Comparison of ENCODE assay signal across 18 cellular contexts in genomic region chr10:50620899-50621298, GRCh38. TPM values are rescaled to one million over a fixed set of nuclear protein-coding genes. Genes with fewer than 3 reads are reported as not detected.
DNase-seq lines count a peak whose midpoint lies in the region; ATAC-seq and TF ChIP-seq lines count a peak whose summit lies in the region.
"Had no signal": no experiment of that assay in that cellular context is flagged by ENCODE, and none has a peak within 500 bp of the region (broad histone marks: within the 10 kb centered on the region; RNA-seq: fewer than 3 reads in every experiment).

No MANE protein-coding gene starts in this region.

- H3K79me2 ChIP-seq in Loucy (ENCODE audit: insufficient read depth, low read length) (peaks cover 36% of the 10 kb centered on the region), parathyroid adenoma (peaks cover 33% of the 10 kb centered on the region)

- peak overlapping the region; percentile 49 for H3K4me3 Mint-ChIP-seq in CD8-positive, alpha-beta T cell
- no peak overlapping the region for H3K4me3 Mint-ChIP-seq in mesothelial cell of epicardium

- H3K36me3 Mint-ChIP-seq in CD8-positive, alpha-beta T cell, result peaks cover 17% of the 10 kb centered on the region
- no peaks in the 10 kb centered on the region for H3K36me3 Mint-ChIP-seq in mesothelial cell of epicardium

- H4K20me1 ChIP-seq in Loucy (ENCODE audit: insufficient read depth, low read length, poor library complexity, severe bottlenecking), result peaks cover 15% of the 10 kb centered on the region

- no peaks in the 10 kb centered on the region for H3K9me3 Mint-ChIP-seq in CD8-positive, alpha-beta T cell
- no peaks in the 10 kb centered on the region for H3K9me3 Mint-ChIP-seq in mesothelial cell of epicardium

- DNase-seq in CD8-positive, alpha-beta T cell, result no peak
- no peak for DNase-seq in effector memory CD4-positive, alpha-beta T cell
- DNase-seq in NCI-H1436 treated with DMSO at 0.1 percent for 48 hours (lab: John Stamatoyannopoulos, UW) (no peak), mesothelial cell of epicardium (ENCODE audit: low spot score in 2 of 2, unreplicated experiment in 2 of 2) (no peak)
- DNase-seq: activated CD4-positive, alpha-beta T cell treated with anti-CD3 and anti-CD28 coated beads, Interleukin-2, amount 50 U/mL, for 48 hours; activated naive CD4-positive, alpha-beta T cell; effector CD8-positive, alpha-beta T cell; foreskin fibroblast; midbrain; NCI-H1092; NK-92 treated with Interleukin-12 subunit alpha and Interleukin-12 subunit beta, amount 100 ng/mL, for 24 hours; SHP77 treated with DMSO at 0.1 percent for 48 hours had no signal

- POLR2A ChIA-PET in CD8-positive, alpha-beta T cell (lab: Charles Lee), result interaction anchor here (0.7 to 6.5 kb wide), 4 partner anchors 16 to 26 kb away, joined by 4 to 40 read pairs (median 4); no protein-coding TSS in a partner anchor

- TF ChIP-seq CTCF in CD8-positive, alpha-beta T cell (IDR thresholded peaks at IDR 0.05), result no peak
- TF ChIP-seq CTCF in Loucy (conservative IDR thresholded peaks at IDR 0.05; ENCODE audit: low read length), result no peak
- TF ChIP-seq CTCF in parathyroid adenoma (IDR thresholded peaks at IDR 0.05), result no peak
- TF ChIP-seq CTCF in mesothelial cell of epicardium (IDR thresholded peaks at IDR 0.05; ENCODE audit: unreplicated experiment), result no peak

- H3K9me2 ChIP-seq in Loucy (replicated peaks; ENCODE audit: low read depth, low read length), result no peaks in the 10 kb centered on the region

- H3K4me3 ChIP-seq in CD8-positive, alpha-beta T cell (ENCODE audit: low read depth, low read length), result no peak overlapping the region
- H3K4me3 ChIP-seq in Loucy (ENCODE audit: low read length, poor library complexity, severe bottlenecking) (peak overlapping the region; percentile 98), parathyroid adenoma (ENCODE audit: low read depth, low read length) (no peak overlapping the region)
- no peak overlapping the region for H3K4me3 ChIP-seq in effector memory CD4-positive, alpha-beta T cell (ENCODE audit: insufficient read depth, low read depth, low read length, poor library complexity, severe bottlenecking)

- H3K36me3 ChIP-seq in CD8-positive, alpha-beta T cell (ENCODE audit: insufficient read depth, low read length), result no peaks in the 10 kb centered on the region
- H3K36me3 ChIP-seq in Loucy (ENCODE audit: insufficient read depth, low read length), result no peaks in the 10 kb centered on the region
- no peaks in the 10 kb centered on the region for H3K36me3 ChIP-seq in effector memory CD4-positive, alpha-beta T cell (ENCODE audit: control insufficient read depth, insufficient read depth, low read length)
- no peaks in the 10 kb centered on the region for H3K36me3 ChIP-seq in parathyroid adenoma (ENCODE audit: control insufficient read depth, insufficient read depth, low read length)
- H3K36me3 ChIP-seq: thoracic aorta had no signal

- H2AFZ ChIP-seq in Loucy (ENCODE audit: low read length), result no peak overlapping the region
- H2AFZ ChIP-seq in parathyroid adenoma, result no peak overlapping the region

- intact Hi-C loops in CD8-positive, alpha-beta T cell (cut with DNase I, micrococcal nuclease), result loop anchor here (5.0 to 10.0 kb wide), 4 partner anchors 44 to 1086 kb away; partner anchors contain the start of gene ERCC6 (in 2 of the 2)

- H3K27ac ChIP-seq in CD8-positive, alpha-beta T cell (ENCODE audit: low read depth, low read length), result no peak overlapping the region
- peak overlapping the region; percentile 97 for H3K27ac ChIP-seq in effector memory CD4-positive, alpha-beta T cell (ENCODE audit: insufficient read depth, low read length, poor library complexity, severe bottlenecking)
- H3K27ac ChIP-seq in parathyroid adenoma, result no peak overlapping the region
- H3K27ac ChIP-seq: thoracic aorta had no signal

- H3K9ac ChIP-seq in Loucy (ENCODE audit: low read depth, low read length, poor library complexity, severe bottlenecking) (peak overlapping the region; percentile 87), parathyroid adenoma (no peak overlapping the region)

- H3K27me3 Mint-ChIP-seq in CD8-positive, alpha-beta T cell (ENCODE audit: low read depth), result no peaks in the 10 kb centered on the region
- H3K27me3 Mint-ChIP-seq in mesothelial cell of epicardium (ENCODE audit: low read depth), result no peaks in the 10 kb centered on the region
- H3K27me3 Mint-ChIP-seq: progenitor cell of endocrine pancreas had no signal

- CTCF ChIA-PET in CD8-positive, alpha-beta T cell (lab: Charles Lee), result interaction anchor here (1.2 to 3.1 kb wide), 5 partner anchors 8 to 253 kb away, joined by 3 to 18 read pairs (median 6); no protein-coding TSS in a partner anchor

- no peaks in the 10 kb centered on the region for H3K27me3 ChIP-seq in CD8-positive, alpha-beta T cell (ENCODE audit: insufficient read depth, low read length)
- H3K27me3 ChIP-seq in Loucy (ENCODE audit: insufficient read depth, low read length, poor library complexity, severe bottlenecking) (no peaks in the 10 kb centered on the region), parathyroid adenoma (ENCODE audit: control insufficient read depth, insufficient read depth, low read length) (no peaks in the 10 kb centered on the region)
- no peaks in the 10 kb centered on the region for H3K27me3 ChIP-seq in effector memory CD4-positive, alpha-beta T cell (replicated peaks; ENCODE audit: control insufficient read depth, insufficient read depth, low read length, poor library complexity, severe bottlenecking)

- H3K4me1 ChIP-seq in CD8-positive, alpha-beta T cell (ENCODE audit: insufficient read depth, low read length), result peaks cover 40% of the 10 kb centered on the region
- H3K4me1 ChIP-seq in Loucy (ENCODE audit: insufficient read depth, low read length, poor library complexity, severe bottlenecking) (peaks cover 43% of the 10 kb centered on the region), parathyroid adenoma (peaks cover 17% of the 10 kb centered on the region)
- peaks cover 21% of the 10 kb centered on the region for H3K4me1 ChIP-seq in effector memory CD4-positive, alpha-beta T cell (ENCODE audit: control insufficient read depth, insufficient read depth, low read length, poor library complexity, severe bottlenecking)

- H3K4me2 ChIP-seq in Loucy (ENCODE audit: low read depth, low read length, poor library complexity, severe bottlenecking), result peak overlapping the region; percentile 83
- H3K4me2 ChIP-seq in parathyroid adenoma (ENCODE audit: low read length), result peak overlapping the region; percentile 99

- peaks cover 54% of the 10 kb centered on the region for H3K4me1 Mint-ChIP-seq in CD8-positive, alpha-beta T cell (ENCODE audit: low read depth)
- H3K4me1 Mint-ChIP-seq in mesothelial cell of epicardium, result peaks cover 28% of the 10 kb centered on the region

- H3K27ac Mint-ChIP-seq in CD8-positive, alpha-beta T cell, result peak overlapping the region; percentile 98
- H3K27ac Mint-ChIP-seq in mesothelial cell of epicardium, result no peak overlapping the region
- H3K27ac Mint-ChIP-seq: progenitor cell of endocrine pancreas had no signal

- no peaks in the 10 kb centered on the region for H3K9me3 ChIP-seq in CD8-positive, alpha-beta T cell (ENCODE audit: low read length)
- H3K9me3 ChIP-seq in Loucy (ENCODE audit: insufficient read depth, low read depth, low read length), result no peaks in the 10 kb centered on the region
- no peaks in the 10 kb centered on the region for H3K9me3 ChIP-seq in effector memory CD4-positive, alpha-beta T cell (ENCODE audit: control insufficient read depth, low read length)
- no peaks in the 10 kb centered on the region for H3K9me3 ChIP-seq in parathyroid adenoma (ENCODE audit: control insufficient read depth, low read length)
- H3K9me3 ChIP-seq: thoracic aorta had no signal

- H3F3A ChIP-seq in Loucy (ENCODE audit: low read depth), result peaks cover 4% of the 10 kb centered on the region; the same call in 1 of the 2 replicates

- ATAC-seq in CD8-positive, alpha-beta T cell, result no peak
- ATAC-seq in HG02642 (IDR thresholded peaks at IDR 0.05; ENCODE audit: poor library complexity, unreplicated experiment) (no peak), SK-N-SH treated with all-trans-retinoic acid at 6 μM for 48 hours (no peak)

TF ChIP-seq in SK-N-SH treated with all-trans-retinoic acid at 6 μM for 48 hours, 23 proteins besides CTCF, POLR2A, EP300 and RAD21 (continues in another document):
- TF ChIP-seq BACH2 (CRISPR knock-in tag; IDR thresholded peaks at IDR 0.05; ENCODE audit: borderline replicate concordance) (no peak), RARB (CRISPR knock-in tag; IDR thresholded peaks at IDR 0.05) (no peak), GLIS3 (CRISPR knock-in tag; IDR thresholded peaks at IDR 0.05) (no peak), CSRNP3 (CRISPR knock-in tag; IDR thresholded peaks at IDR 0.05) (no peak), PATZ1 (CRISPR knock-in tag; IDR thresholded peaks at IDR 0.05; ENCODE audit: borderline replicate concordance) (no peak), TCF4 (CRISPR knock-in tag; IDR thresholded peaks at IDR 0.05; ENCODE audit: borderline replicate concordance) (no peak)

RNA-seq across cellular contexts. Expression of gene SGMS1, which starts 2.9 kb away (rescaled TPM):
- total RNA-seq in CD8-positive, alpha-beta T cell, result 10 to 100 TPM; 17.0 to 19.9 TPM
- 14.9 to 17.5 TPM (median 16.8 TPM) in 3 replicates for total RNA-seq in mesothelial cell of epicardium
